ENCODE assay signal across 8 cellular contexts in genomic region chr19:39996811-39997594, GRCh38. TPM values are rescaled to one million over a fixed set of nuclear protein-coding genes. Genes with fewer than 3 reads are reported as not detected.
DNase-seq lines count a peak whose midpoint lies in the region; ATAC-seq, FAIRE-seq and TF ChIP-seq lines count a peak whose summit lies in the region.

Gene ZNF546 (plus strand): TSS chr19:39997060. CDS start chr19:39998327, 1,267 bp downstream.

- ATAC-seq in GM18499 (IDR thresholded peaks at IDR 0.05; ENCODE audit: insufficient read depth, unreplicated experiment), result peak; percentile 50
- ATAC-seq in HG02981 (IDR thresholded peaks at IDR 0.05; ENCODE audit: unreplicated experiment), result peak; percentile 87

- peak within 1 kb of the TSS; percentile 78 for H3K4me3 ChIP-seq in astrocyte (ENCODE audit: insufficient read depth, low read depth, low read length)
- peak within 1 kb of the TSS; percentile 60 to 62 for H3K4me3 ChIP-seq in vagina

- no peaks in the 10 kb centered on the region for H3K27me3 ChIP-seq in astrocyte (ENCODE audit: insufficient read depth, low read length)
- H3K27me3 ChIP-seq in vagina, result no peaks in the 10 kb centered on the region

- H4K20me1 ChIP-seq in astrocyte (ENCODE audit: insufficient read depth, low read length), result peaks cover 3% of the 10 kb centered on the region

- H3K4me1 Mint-ChIP-seq in astrocyte (ENCODE audit: low read depth, unreplicated experiment), result peaks cover 8% of the 10 kb centered on the region

- no peaks in the 10 kb centered on the region for H3K27me3 Mint-ChIP-seq in astrocyte (ENCODE audit: low read depth, unreplicated experiment)

- peak within 1 kb of the TSS; percentile 89 for H3K4me2 ChIP-seq in astrocyte (ENCODE audit: low read length)

- peak within 1 kb of the TSS; percentile 90 for H3K9ac ChIP-seq in astrocyte (ENCODE audit: low read length)

- DNase-seq in NCI-H2029 (lab: John Stamatoyannopoulos, UW) (peak; percentile 68), T-helper 22 cell (ENCODE audit: low read depth) (peak; percentile 80), astrocyte (ENCODE audit: low read depth) (peak; percentile 82), hepatic stellate cell (ENCODE audit: low spot score) (peak; percentile 90), putamen (ENCODE audit: low spot score) (peak; percentile 91), vagina (ENCODE audit: extremely low spot score in 2 of 2) (peak in 1 of 2 donors; percentile 92)

- peaks cover 10% of the 10 kb centered on the region for H3K36me3 Mint-ChIP-seq in astrocyte (ENCODE audit: low read depth, unreplicated experiment)

- intact Hi-C loops in vagina (cut with DNase I), result no loop called here

- peaks cover 29% of the 10 kb centered on the region for H3K79me2 ChIP-seq in astrocyte (ENCODE audit: insufficient read depth, low read length)

- peak within 1 kb of the TSS; percentile 94 for H3K4me3 Mint-ChIP-seq in astrocyte (ENCODE audit: unreplicated experiment)

- FAIRE-seq in astrocyte (lab: Jason Lieb, UNC), result no peak

- peak in 1 of 2 donors; percentile 72 for TF ChIP-seq POLR2A in vagina (IDR thresholded peaks at IDR 0.05)

- TF ChIP-seq CTCF in astrocyte (IDR thresholded peaks at IDR 0.05; ENCODE audit: insufficient read depth, low read depth, low read length), result no peak
- no peak for TF ChIP-seq CTCF in vagina (IDR thresholded peaks at IDR 0.05)

- no peaks in the 10 kb centered on the region for H3K9me3 ChIP-seq in astrocyte (ENCODE audit: insufficient read depth, low read depth, low read length)
- H3K9me3 ChIP-seq in vagina, result no peaks in the 10 kb centered on the region

- H3K27ac ChIP-seq in astrocyte (ENCODE audit: low read depth, low read length), result peak within 1 kb of the TSS; percentile 89
- H3K27ac ChIP-seq in vagina, result peak within 1 kb of the TSS; percentile 60

- peak within 1 kb of the TSS; percentile 91 for H2AFZ ChIP-seq in astrocyte (ENCODE audit: low read depth, low read length)

- H3K36me3 ChIP-seq in astrocyte (ENCODE audit: insufficient read depth, low read length) (no peaks in the 10 kb centered on the region), vagina (no peaks in the 10 kb centered on the region)

- H3K4me1 ChIP-seq in astrocyte (ENCODE audit: insufficient read depth, low read length) (peaks cover 14% of the 10 kb centered on the region), vagina (peaks cover 20% of the 10 kb centered on the region)

- H3K9me3 Mint-ChIP-seq in astrocyte (ENCODE audit: unreplicated experiment), result peaks cover 13% of the 10 kb centered on the region

- peak within 1 kb of the TSS; percentile 79 for H3K27ac Mint-ChIP-seq in astrocyte (ENCODE audit: unreplicated experiment)

RNA-seq across cellular contexts. Expression of gene ZNF546, which starts in this region (rescaled TPM):
- total RNA-seq in astrocyte (2.0 and 3.0 TPM in 2 replicates), vagina (5.2 TPM)
